Comparison of ENCODE assay signal across 1 cellular context in the genomic region with DNA sequence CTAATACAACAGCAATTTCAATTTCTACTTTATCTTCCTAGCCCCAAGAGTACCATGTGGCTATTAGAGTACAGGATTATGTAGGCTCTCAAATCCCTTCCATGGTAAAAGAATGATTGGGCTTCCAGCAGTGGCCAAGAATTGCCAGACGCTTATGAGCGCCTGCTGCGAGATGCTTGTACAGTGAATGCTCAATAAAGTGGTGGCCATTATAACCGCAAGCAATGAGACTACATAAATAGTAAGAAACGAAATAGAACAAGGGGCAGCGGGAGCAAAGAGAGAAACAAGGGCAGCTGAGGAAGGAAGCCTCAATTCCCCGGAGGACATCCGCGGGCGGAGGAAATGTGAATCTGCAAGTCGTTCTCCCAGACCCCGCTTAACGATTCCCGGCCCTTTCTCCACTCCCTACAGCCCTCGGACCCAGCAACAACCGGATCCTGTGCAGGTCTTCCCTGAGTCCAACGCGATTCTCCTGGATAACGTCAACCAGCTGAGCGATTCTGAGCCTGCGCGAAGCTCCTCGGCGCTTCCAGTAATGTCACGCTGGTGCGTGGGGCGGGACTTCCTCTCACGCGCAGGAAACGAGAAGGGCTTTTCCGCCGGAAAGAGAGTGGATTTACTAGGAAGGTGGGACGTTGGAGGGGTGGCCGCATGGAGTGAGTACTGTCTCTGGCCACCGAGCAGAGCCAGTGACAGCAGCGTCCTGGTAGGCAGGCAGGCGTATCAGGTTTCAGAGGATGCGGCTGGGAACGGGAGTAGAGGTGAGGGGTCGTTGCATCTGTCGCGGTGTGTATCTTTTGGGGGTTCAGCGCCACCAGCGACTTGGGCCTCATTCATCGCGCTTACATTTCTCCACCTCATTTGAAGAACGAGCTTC.
TF ChIP-seq lines count a peak whose summit lies in the region.

No MANE protein-coding gene starts in this region.

TF ChIP-seq in HepG2, 621 proteins besides CTCF, POLR2A, EP300 and RAD21 (continued from another document and continues in another):
- TF ChIP-seq, protein P1, sequence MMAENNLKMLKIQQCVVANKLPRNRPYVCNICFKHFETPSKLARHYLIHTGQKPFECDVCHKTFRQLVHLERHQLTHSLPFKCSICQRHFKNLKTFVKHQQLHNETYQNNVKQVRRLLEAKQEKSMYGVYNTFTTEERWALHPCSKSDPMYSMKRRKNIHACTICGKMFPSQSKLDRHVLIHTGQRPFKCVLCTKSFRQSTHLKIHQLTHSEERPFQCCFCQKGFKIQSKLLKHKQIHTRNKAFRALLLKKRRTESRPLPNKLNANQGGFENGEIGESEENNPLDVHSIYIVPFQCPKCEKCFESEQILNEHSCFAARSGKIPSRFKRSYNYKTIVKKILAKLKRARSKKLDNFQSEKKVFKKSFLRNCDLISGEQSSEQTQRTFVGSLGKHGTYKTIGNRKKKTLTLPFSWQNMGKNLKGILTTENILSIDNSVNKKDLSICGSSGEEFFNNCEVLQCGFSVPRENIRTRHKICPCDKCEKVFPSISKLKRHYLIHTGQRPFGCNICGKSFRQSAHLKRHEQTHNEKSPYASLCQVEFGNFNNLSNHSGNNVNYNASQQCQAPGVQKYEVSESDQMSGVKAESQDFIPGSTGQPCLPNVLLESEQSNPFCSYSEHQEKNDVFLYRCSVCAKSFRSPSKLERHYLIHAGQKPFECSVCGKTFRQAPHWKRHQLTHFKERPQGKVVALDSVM (CRISPR knock-in tag; IDR thresholded peaks at IDR 0.05), result no peak
- TF ChIP-seq, protein P2, sequence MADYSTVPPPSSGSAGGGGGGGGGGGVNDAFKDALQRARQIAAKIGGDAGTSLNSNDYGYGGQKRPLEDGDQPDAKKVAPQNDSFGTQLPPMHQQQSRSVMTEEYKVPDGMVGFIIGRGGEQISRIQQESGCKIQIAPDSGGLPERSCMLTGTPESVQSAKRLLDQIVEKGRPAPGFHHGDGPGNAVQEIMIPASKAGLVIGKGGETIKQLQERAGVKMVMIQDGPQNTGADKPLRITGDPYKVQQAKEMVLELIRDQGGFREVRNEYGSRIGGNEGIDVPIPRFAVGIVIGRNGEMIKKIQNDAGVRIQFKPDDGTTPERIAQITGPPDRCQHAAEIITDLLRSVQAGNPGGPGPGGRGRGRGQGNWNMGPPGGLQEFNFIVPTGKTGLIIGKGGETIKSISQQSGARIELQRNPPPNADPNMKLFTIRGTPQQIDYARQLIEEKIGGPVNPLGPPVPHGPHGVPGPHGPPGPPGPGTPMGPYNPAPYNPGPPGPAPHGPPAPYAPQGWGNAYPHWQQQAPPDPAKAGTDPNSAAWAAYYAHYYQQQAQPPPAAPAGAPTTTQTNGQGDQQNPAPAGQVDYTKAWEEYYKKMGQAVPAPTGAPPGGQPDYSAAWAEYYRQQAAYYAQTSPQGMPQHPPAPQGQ (CRISPR knock-in tag; IDR thresholded peaks at IDR 0.05; ENCODE audit: borderline replicate concordance), result no peak
- TF ChIP-seq RFXAP (CRISPR knock-in tag; IDR thresholded peaks at IDR 0.05; ENCODE audit: borderline replicate concordance), result no peak
- TF ChIP-seq NFE2L2 (IDR thresholded peaks at IDR 0.05; ENCODE audit: low read length), result no peak
- no peak for TF ChIP-seq ZNF484 (CRISPR knock-in tag; IDR thresholded peaks at IDR 0.05; ENCODE audit: borderline replicate concordance, low read depth)
- no peak for TF ChIP-seq NAIF1 (CRISPR knock-in tag; IDR thresholded peaks at IDR 0.05; ENCODE audit: borderline replicate concordance)
- TF ChIP-seq PHF5A (CRISPR knock-in tag; IDR thresholded peaks at IDR 0.05; ENCODE audit: low read depth, unreplicated experiment), result peak; percentile 22
- no peak for TF ChIP-seq SUZ12 (IDR thresholded peaks at IDR 0.05; ENCODE audit: low read depth, low read length)
- TF ChIP-seq TBX2 (CRISPR knock-in tag; IDR thresholded peaks at IDR 0.05; ENCODE audit: borderline replicate concordance), result peak; percentile 79
- TF ChIP-seq ATAD3A (CRISPR knock-in tag; IDR thresholded peaks at IDR 0.05), result no peak
- TF ChIP-seq, protein P3, sequence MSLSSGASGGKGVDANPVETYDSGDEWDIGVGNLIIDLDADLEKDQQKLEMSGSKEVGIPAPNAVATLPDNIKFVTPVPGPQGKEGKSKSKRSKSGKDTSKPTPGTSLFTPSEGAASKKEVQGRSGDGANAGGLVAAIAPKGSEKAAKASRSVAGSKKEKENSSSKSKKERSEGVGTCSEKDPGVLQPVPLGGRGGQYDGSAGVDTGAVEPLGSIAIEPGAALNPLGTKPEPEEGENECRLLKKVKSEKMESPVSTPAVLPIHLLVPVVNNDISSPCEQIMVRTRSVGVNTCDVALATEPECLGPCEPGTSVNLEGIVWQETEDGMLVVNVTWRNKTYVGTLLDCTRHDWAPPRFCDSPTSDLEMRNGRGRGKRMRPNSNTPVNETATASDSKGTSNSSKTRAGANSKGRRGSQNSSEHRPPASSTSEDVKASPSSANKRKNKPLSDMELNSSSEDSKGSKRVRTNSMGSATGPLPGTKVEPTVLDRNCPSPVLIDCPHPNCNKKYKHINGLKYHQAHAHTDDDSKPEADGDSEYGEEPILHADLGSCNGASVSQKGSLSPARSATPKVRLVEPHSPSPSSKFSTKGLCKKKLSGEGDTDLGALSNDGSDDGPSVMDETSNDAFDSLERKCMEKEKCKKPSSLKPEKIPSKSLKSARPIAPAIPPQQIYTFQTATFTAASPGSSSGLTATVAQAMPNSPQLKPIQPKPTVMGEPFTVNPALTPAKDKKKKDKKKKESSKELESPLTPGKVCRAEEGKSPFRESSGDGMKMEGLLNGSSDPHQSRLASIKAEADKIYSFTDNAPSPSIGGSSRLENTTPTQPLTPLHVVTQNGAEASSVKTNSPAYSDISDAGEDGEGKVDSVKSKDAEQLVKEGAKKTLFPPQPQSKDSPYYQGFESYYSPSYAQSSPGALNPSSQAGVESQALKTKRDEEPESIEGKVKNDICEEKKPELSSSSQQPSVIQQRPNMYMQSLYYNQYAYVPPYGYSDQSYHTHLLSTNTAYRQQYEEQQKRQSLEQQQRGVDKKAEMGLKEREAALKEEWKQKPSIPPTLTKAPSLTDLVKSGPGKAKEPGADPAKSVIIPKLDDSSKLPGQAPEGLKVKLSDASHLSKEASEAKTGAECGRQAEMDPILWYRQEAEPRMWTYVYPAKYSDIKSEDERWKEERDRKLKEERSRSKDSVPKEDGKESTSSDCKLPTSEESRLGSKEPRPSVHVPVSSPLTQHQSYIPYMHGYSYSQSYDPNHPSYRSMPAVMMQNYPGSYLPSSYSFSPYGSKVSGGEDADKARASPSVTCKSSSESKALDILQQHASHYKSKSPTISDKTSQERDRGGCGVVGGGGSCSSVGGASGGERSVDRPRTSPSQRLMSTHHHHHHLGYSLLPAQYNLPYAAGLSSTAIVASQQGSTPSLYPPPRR (CRISPR knock-in tag; IDR thresholded peaks at IDR 0.05; ENCODE audit: borderline replicate concordance), result peak; percentile 49; the same call in 1 of the 2 replicates
- TF ChIP-seq SAFB2 (CRISPR knock-in tag; IDR thresholded peaks at IDR 0.05; ENCODE audit: borderline replicate concordance, low read depth), result peak; percentile 73; the same call in 1 of the 2 replicates
- TF ChIP-seq ZNF230 (CRISPR knock-in tag; IDR thresholded peaks at IDR 0.05), result peak; percentile 69; the same call in 1 of the 2 replicates
- TF ChIP-seq, protein P4, sequence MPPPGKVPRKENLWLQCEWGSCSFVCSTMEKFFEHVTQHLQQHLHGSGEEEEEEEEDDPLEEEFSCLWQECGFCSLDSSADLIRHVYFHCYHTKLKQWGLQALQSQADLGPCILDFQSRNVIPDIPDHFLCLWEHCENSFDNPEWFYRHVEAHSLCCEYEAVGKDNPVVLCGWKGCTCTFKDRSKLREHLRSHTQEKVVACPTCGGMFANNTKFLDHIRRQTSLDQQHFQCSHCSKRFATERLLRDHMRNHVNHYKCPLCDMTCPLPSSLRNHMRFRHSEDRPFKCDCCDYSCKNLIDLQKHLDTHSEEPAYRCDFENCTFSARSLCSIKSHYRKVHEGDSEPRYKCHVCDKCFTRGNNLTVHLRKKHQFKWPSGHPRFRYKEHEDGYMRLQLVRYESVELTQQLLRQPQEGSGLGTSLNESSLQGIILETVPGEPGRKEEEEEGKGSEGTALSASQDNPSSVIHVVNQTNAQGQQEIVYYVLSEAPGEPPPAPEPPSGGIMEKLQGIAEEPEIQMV (CRISPR knock-in tag; IDR thresholded peaks at IDR 0.05; ENCODE audit: low read depth), result peak; percentile 31; the same call in 1 of the 2 replicates
- TF ChIP-seq SP5 (CRISPR knock-in tag; IDR thresholded peaks at IDR 0.05; ENCODE audit: borderline replicate concordance, low read depth), result no peak
- peak; percentile 77; the same call in 1 of the 2 replicates for TF ChIP-seq GZF1 (CRISPR knock-in tag; IDR thresholded peaks at IDR 0.05)
- TF ChIP-seq, protein P5, sequence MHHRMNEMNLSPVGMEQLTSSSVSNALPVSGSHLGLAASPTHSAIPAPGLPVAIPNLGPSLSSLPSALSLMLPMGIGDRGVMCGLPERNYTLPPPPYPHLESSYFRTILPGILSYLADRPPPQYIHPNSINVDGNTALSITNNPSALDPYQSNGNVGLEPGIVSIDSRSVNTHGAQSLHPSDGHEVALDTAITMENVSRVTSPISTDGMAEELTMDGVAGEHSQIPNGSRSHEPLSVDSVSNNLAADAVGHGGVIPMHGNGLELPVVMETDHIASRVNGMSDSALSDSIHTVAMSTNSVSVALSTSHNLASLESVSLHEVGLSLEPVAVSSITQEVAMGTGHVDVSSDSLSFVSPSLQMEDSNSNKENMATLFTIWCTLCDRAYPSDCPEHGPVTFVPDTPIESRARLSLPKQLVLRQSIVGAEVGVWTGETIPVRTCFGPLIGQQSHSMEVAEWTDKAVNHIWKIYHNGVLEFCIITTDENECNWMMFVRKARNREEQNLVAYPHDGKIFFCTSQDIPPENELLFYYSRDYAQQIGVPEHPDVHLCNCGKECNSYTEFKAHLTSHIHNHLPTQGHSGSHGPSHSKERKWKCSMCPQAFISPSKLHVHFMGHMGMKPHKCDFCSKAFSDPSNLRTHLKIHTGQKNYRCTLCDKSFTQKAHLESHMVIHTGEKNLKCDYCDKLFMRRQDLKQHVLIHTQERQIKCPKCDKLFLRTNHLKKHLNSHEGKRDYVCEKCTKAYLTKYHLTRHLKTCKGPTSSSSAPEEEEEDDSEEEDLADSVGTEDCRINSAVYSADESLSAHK (CRISPR knock-in tag; IDR thresholded peaks at IDR 0.05; ENCODE audit: borderline replicate concordance), result no peak; the same call in 1 of the 2 replicates
- TF ChIP-seq ZNF879 (CRISPR knock-in tag; IDR thresholded peaks at IDR 0.05), result 0 out of 2 replicates have a peak, but pooled peaks have one; percentile 19
- TF ChIP-seq, protein P6, sequence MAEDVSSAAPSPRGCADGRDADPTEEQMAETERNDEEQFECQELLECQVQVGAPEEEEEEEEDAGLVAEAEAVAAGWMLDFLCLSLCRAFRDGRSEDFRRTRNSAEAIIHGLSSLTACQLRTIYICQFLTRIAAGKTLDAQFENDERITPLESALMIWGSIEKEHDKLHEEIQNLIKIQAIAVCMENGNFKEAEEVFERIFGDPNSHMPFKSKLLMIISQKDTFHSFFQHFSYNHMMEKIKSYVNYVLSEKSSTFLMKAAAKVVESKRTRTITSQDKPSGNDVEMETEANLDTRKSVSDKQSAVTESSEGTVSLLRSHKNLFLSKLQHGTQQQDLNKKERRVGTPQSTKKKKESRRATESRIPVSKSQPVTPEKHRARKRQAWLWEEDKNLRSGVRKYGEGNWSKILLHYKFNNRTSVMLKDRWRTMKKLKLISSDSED (CRISPR knock-in tag; IDR thresholded peaks at IDR 0.05), result no peak
- TF ChIP-seq ZZZ3 (CRISPR knock-in tag; IDR thresholded peaks at IDR 0.05; ENCODE audit: borderline replicate concordance), result peak; percentile 96; the same call in 1 of the 2 replicates
- no peak for TF ChIP-seq GTF3A (CRISPR knock-in tag; conservative IDR thresholded peaks at IDR 0.05)
- TF ChIP-seq KLF6 (CRISPR knock-in tag; IDR thresholded peaks at IDR 0.05), result no peak; the same call in 1 of the 2 replicates
- TF ChIP-seq ZFP36L2 (CRISPR knock-in tag; IDR thresholded peaks at IDR 0.05), result no peak
- TF ChIP-seq ZNF263 (CRISPR knock-in tag; IDR thresholded peaks at IDR 0.05), result no peak
- TF ChIP-seq, protein P7, sequence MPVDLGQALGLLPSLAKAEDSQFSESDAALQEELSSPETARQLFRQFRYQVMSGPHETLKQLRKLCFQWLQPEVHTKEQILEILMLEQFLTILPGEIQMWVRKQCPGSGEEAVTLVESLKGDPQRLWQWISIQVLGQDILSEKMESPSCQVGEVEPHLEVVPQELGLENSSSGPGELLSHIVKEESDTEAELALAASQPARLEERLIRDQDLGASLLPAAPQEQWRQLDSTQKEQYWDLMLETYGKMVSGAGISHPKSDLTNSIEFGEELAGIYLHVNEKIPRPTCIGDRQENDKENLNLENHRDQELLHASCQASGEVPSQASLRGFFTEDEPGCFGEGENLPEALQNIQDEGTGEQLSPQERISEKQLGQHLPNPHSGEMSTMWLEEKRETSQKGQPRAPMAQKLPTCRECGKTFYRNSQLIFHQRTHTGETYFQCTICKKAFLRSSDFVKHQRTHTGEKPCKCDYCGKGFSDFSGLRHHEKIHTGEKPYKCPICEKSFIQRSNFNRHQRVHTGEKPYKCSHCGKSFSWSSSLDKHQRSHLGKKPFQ (CRISPR knock-in tag; IDR thresholded peaks at IDR 0.05; ENCODE audit: insufficient replicate concordance), result no peak
- TF ChIP-seq JARID2 (CRISPR knock-in tag; IDR thresholded peaks at IDR 0.05; ENCODE audit: insufficient replicate concordance), result no peak
- TF ChIP-seq CBFB (CRISPR knock-in tag; IDR thresholded peaks at IDR 0.05), result no peak
- peak; percentile 59; the same call in 1 of the 2 replicates for TF ChIP-seq TP53 (CRISPR knock-in tag; conservative IDR thresholded peaks at IDR 0.05)
- TF ChIP-seq, protein P8, sequence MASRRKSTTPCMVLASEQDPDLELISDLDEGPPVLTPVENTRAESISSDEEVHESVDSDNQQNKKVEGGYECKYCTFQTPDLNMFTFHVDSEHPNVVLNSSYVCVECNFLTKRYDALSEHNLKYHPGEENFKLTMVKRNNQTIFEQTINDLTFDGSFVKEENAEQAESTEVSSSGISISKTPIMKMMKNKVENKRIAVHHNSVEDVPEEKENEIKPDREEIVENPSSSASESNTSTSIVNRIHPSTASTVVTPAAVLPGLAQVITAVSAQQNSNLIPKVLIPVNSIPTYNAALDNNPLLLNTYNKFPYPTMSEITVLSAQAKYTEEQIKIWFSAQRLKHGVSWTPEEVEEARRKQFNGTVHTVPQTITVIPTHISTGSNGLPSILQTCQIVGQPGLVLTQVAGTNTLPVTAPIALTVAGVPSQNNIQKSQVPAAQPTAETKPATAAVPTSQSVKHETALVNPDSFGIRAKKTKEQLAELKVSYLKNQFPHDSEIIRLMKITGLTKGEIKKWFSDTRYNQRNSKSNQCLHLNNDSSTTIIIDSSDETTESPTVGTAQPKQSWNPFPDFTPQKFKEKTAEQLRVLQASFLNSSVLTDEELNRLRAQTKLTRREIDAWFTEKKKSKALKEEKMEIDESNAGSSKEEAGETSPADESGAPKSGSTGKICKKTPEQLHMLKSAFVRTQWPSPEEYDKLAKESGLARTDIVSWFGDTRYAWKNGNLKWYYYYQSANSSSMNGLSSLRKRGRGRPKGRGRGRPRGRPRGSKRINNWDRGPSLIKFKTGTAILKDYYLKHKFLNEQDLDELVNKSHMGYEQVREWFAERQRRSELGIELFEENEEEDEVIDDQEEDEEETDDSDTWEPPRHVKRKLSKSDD (CRISPR knock-in tag; IDR thresholded peaks at IDR 0.05; ENCODE audit: low read depth), result no peak
- TF ChIP-seq ZKSCAN8 (CRISPR knock-in tag; IDR thresholded peaks at IDR 0.05; ENCODE audit: borderline replicate concordance), result no peak
- TF ChIP-seq BRCA1 (CRISPR knock-in tag; IDR thresholded peaks at IDR 0.05), result no peak
- TF ChIP-seq GABPA (IDR thresholded peaks at IDR 0.05; ENCODE audit: low read depth, low read length), result peak; percentile 98
- peak; percentile 99 for TF ChIP-seq GABPA (CRISPR knock-in tag; IDR thresholded peaks at IDR 0.05; ENCODE audit: low read depth)
- TF ChIP-seq HHEX (CRISPR knock-in tag; IDR thresholded peaks at IDR 0.05), result no peak
- no peak for TF ChIP-seq STAT5B (CRISPR knock-in tag; IDR thresholded peaks at IDR 0.05)
- TF ChIP-seq MTA3 (CRISPR knock-in tag; IDR thresholded peaks at IDR 0.05), result no peak
- peak; percentile 38 for TF ChIP-seq TEAD3 (CRISPR knock-in tag; optimal IDR thresholded peaks at IDR 0.05; ENCODE audit: borderline replicate concordance)
- no peak for TF ChIP-seq ZFP36L1 (CRISPR knock-in tag; IDR thresholded peaks at IDR 0.05)
- TF ChIP-seq BCL6 (CRISPR knock-in tag; IDR thresholded peaks at IDR 0.05), result peak; percentile 31
